ENCODE assay signal across 20 cellular contexts in genomic region chr1:157119008-157119407, GRCh38. TPM values are rescaled to one million over a fixed set of nuclear protein-coding genes. Genes with fewer than 3 reads are reported as not detected.
"Had no signal": no experiment of that assay in that cellular context is flagged by ENCODE, and none has a peak within 500 bp of the region (broad histone marks: within the 10 kb centered on the region; RNA-seq: fewer than 3 reads in every experiment).

No MANE protein-coding gene starts in this region.

- H3K9me3 ChIP-seq: testis, upper lobe of left lung had no signal

- DNase-seq: activated CD4-positive, alpha-beta T cell treated with anti-CD3 and anti-CD28 coated beads, Interleukin-2, amount 10 ng/mL, durations not matched to agents 24 days and 14 days; activated CD8-positive, alpha-beta T cell treated with anti-CD3 and anti-CD28 coated beads for 36 hours; activated gamma-delta T cell; amniotic stem cell; foreskin fibroblast; left cardiac atrium; T-helper 9 cell; testis; upper lobe of left lung had no signal

- H3K4me3 Mint-ChIP-seq: activated CD4-positive, alpha-beta T cell treated with anti-CD3 and anti-CD28 coated beads, Interleukin-2, amount 10 ng/mL, durations not matched to agents 24 days and 14 days; activated CD8-positive, alpha-beta T cell treated with anti-CD3 and anti-CD28 coated beads for 36 hours; activated naive CD4-positive, alpha-beta T cell treated with anti-CD3 and anti-CD28 coated beads, Interleukin-2, amount 50 U/mL, for 24 hours; mesothelial cell of epicardium had no signal

- H3K27ac Mint-ChIP-seq: activated CD4-positive, alpha-beta T cell treated with anti-CD3 and anti-CD28 coated beads, Interleukin-2, amount 10 ng/mL, durations not matched to agents 24 days and 14 days; activated naive CD4-positive, alpha-beta T cell treated with anti-CD3 and anti-CD28 coated beads, Interleukin-2, amount 50 U/mL, for 24 hours had no signal

- H3K4me1 ChIP-seq: testis, upper lobe of left lung had no signal

- H3K9me3 Mint-ChIP-seq: activated CD4-positive, alpha-beta T cell treated with anti-CD3 and anti-CD28 coated beads, Interleukin-2, amount 10 ng/mL, durations not matched to agents 24 days and 14 days; activated CD8-positive, alpha-beta T cell treated with anti-CD3 and anti-CD28 coated beads for 36 hours; activated naive CD4-positive, alpha-beta T cell treated with anti-CD3 and anti-CD28 coated beads, Interleukin-2, amount 50 U/mL, for 24 hours; mesothelial cell of epicardium had no signal

- H3K27me3 ChIP-seq: cardiac muscle cell, dorsolateral prefrontal cortex, hepatocyte, testis, upper lobe of left lung had no signal

- H3K27me3 Mint-ChIP-seq: activated CD8-positive, alpha-beta T cell treated with anti-CD3 and anti-CD28 coated beads for 36 hours; activated naive CD4-positive, alpha-beta T cell treated with anti-CD3 and anti-CD28 coated beads, Interleukin-2, amount 50 U/mL, for 24 hours had no signal

- ATAC-seq: activated CD8-positive, alpha-beta T cell treated with anti-CD3 and anti-CD28 coated beads for 36 hours; left cardiac atrium had no signal

- H3K4me3 ChIP-seq: cardiac muscle cell, dorsolateral prefrontal cortex, hepatocyte, lung, testis, upper lobe of left lung had no signal

- H3K27ac ChIP-seq: cardiac muscle cell, epithelial cell of prostate, hepatocyte, testis, upper lobe of left lung had no signal

RNA-seq across cellular contexts. Expression of gene ETV3L, which starts 19.4 kb away (rescaled TPM):
- total RNA-seq: activated CD4-positive, alpha-beta T cell treated with anti-CD3 and anti-CD28 coated beads, Interleukin-2, amount 10 ng/mL, durations not matched to agents 24 days and 14 days; activated CD8-positive, alpha-beta T cell treated with anti-CD3 and anti-CD28 coated beads for 36 hours; cardiac muscle cell; glomerular endothelial cell; hepatocyte; left cardiac atrium; lung; mesothelial cell of epicardium; omental fat pad; posterior vena cava; skeletal muscle tissue; upper lobe of left lung had no signal
